17 cellular contexts compared by ENCODE assay signal in the genomic region with DNA sequence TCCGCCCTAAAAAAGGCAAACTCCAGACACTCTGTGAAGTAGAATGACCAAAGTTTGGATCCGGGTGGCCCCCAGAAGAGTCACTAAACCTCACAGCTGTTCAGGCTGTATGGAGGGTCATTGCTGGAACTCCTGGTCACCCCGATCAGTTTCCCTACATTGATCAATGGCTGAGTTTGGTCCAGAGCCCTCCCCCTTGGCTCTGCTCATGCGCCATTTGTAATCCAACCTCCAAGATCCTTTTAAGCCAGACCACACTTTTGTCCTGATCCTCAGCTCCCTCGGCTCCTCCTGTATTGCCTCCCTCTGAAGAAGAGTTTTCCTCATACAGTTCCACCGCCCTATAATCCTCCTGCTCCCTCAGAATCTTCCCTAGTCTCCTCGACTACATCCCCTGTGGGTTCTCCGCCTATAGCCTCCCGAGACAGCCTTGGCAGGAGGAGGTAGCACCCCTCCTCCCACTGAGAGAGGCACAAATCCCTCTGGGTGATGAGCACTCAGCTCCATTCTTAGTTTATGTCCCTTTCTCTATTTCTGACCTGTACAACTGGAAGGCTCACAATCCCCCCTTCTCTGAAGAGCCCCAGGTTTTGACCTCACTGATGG. TPM values are rescaled to one million over a fixed set of nuclear protein-coding genes. Genes with fewer than 3 reads are reported as not detected.
DNase-seq lines count a peak whose midpoint lies in the region; ATAC-seq and TF ChIP-seq lines count a peak whose summit lies in the region.
"Had no signal": no experiment of that assay in that cellular context is flagged by ENCODE, and none has a peak within 500 bp of the region (broad histone marks: within the 10 kb centered on the region; RNA-seq: fewer than 3 reads in every experiment).

No MANE protein-coding gene starts in this region.

- intact Hi-C loops in spleen (cut with DNase I; ENCODE audit: low total_unique reads), result loop anchor here (10.0 kb wide), 1 partner anchor 50 kb away; no protein-coding TSS in a partner anchor
- intact Hi-C loops in mucosa of descending colon (cut with DNase I, micrococcal nuclease), result no loop called here

- no peak overlapping the region for H2BK120ac ChIP-seq in mesendoderm (ENCODE audit: low read depth, low read length)

- H3K27me3 ChIP-seq in H7 (ENCODE audit: control insufficient read depth, insufficient read depth, low read length) (no peaks in the 10 kb centered on the region), mesendoderm (ENCODE audit: insufficient read depth, low read length, poor library complexity) (no peaks in the 10 kb centered on the region), spleen (replicated peaks in 1 of 7) (no peaks in the 10 kb centered on the region), right atrium auricular region (no peaks in the 10 kb centered on the region)

- H3K4me1 Mint-ChIP-seq in activated T-helper 17 cell treated with anti-CD3 and anti-CD28 coated beads, Interleukin-2, amount 50 U/mL, for 72 hours, result no peaks in the 10 kb centered on the region

- H3K23ac ChIP-seq in mesendoderm (ENCODE audit: low read length), result no peak overlapping the region

- no peak overlapping the region for H3K4me3 Mint-ChIP-seq in activated T-helper 17 cell treated with anti-CD3 and anti-CD28 coated beads, Interleukin-2, amount 50 U/mL, for 72 hours
- H3K4me3 Mint-ChIP-seq: CD4-positive, alpha-beta T cell; H9; HFFc6 had no signal

- WGBS in mesendoderm (ENCODE audit: extremely low coverage, insufficient coverage, low lambda C conversion rate), result no CpG with 5 or more reads among the region's 9 CpGs
- 82 to 90% (median 84%) methylated on average over 9 of the region's 9 CpGs for WGBS in spleen, 5 donors

- no peak overlapping the region for H3K4ac ChIP-seq in mesendoderm (ENCODE audit: low read depth, low read length)

- no peak for DNase-seq in H7
- DNase-seq in mesendoderm, result no peak
- peak; percentile 31 for DNase-seq in spleen
- no peak for DNase-seq in anterior cingulate cortex (lab: John Stamatoyannopoulos, UW)
- DNase-seq in mucosa of descending colon, result no peak
- no peak for DNase-seq in right atrium auricular region (ENCODE audit: low spot score)
- DNase-seq: CD4-positive, alpha-beta T cell; HFFc6; Kasumi-1; NCI-H1417; NCI-H187; NCI-H446; NCI-H526; OCI-M1 had no signal

- H4K8ac ChIP-seq in mesendoderm (ENCODE audit: low read depth, low read length), result no peak overlapping the region

- ATAC-seq in activated T-helper 17 cell treated with anti-CD3 and anti-CD28 coated beads, Interleukin-2, amount 50 U/mL, for 72 hours (replicated peaks), result no peak
- no peak for ATAC-seq in mucosa of descending colon
- ATAC-seq: Right ventricle myocardium inferior had no signal

- H3K4me3 ChIP-seq in H7 (ENCODE audit: insufficient read depth, low read depth, low read length) (peak overlapping the region; percentile 7; the same call in 1 of the 2 replicates), mesendoderm (ENCODE audit: low read length) (no peak overlapping the region), spleen (no peak overlapping the region), mucosa of descending colon (no peak overlapping the region), right atrium auricular region (no peak overlapping the region)

- H2BK15ac ChIP-seq in mesendoderm (replicated peaks; ENCODE audit: low read depth), result no peak overlapping the region

- H3K27ac ChIP-seq in mesendoderm (ENCODE audit: low read depth, low read length) (no peak overlapping the region), spleen (no peak overlapping the region), right atrium auricular region (no peak overlapping the region)

- H3K4me2 ChIP-seq in mesendoderm (ENCODE audit: low read length), result no peak overlapping the region

- no peak overlapping the region for H2BK5ac ChIP-seq in mesendoderm (ENCODE audit: low read length)

- H3K18ac ChIP-seq in mesendoderm (ENCODE audit: low read length), result no peak overlapping the region

- no peak overlapping the region for H2AK5ac ChIP-seq in mesendoderm (ENCODE audit: low read length)

- no peaks in the 10 kb centered on the region for H3K79me2 ChIP-seq in mesendoderm (ENCODE audit: control insufficient read depth, insufficient read depth, low read length)

- H3K9me3 ChIP-seq in spleen (no peaks in the 10 kb centered on the region), mucosa of descending colon (no peaks in the 10 kb centered on the region), right atrium auricular region (no peaks in the 10 kb centered on the region)

- H3K36me3 ChIP-seq in H7 (replicated peaks; ENCODE audit: control insufficient read depth, insufficient read depth, low read length) (no peaks in the 10 kb centered on the region), mesendoderm (ENCODE audit: control insufficient read depth, insufficient read depth, low read length) (no peaks in the 10 kb centered on the region), spleen (no peaks in the 10 kb centered on the region), mucosa of descending colon (ENCODE audit: low read depth) (no peaks in the 10 kb centered on the region), right atrium auricular region (no peaks in the 10 kb centered on the region)

- no peak overlapping the region for H4K5ac ChIP-seq in mesendoderm (ENCODE audit: low read length)

- no peaks in the 10 kb centered on the region for H3K27me3 Mint-ChIP-seq in activated T-helper 17 cell treated with anti-CD3 and anti-CD28 coated beads, Interleukin-2, amount 50 U/mL, for 72 hours
- H3K27me3 Mint-ChIP-seq: CD4-positive, alpha-beta T cell had no signal

- no peaks in the 10 kb centered on the region for H3K36me3 Mint-ChIP-seq in activated T-helper 17 cell treated with anti-CD3 and anti-CD28 coated beads, Interleukin-2, amount 50 U/mL, for 72 hours (ENCODE audit: low read depth)

- no peak for TF ChIP-seq CTCF in spleen (IDR thresholded peaks at IDR 0.05 in 8 of 11, conservative IDR thresholded peaks at IDR 0.05 in 3 of 11)
- no peak for TF ChIP-seq CTCF in mucosa of descending colon (IDR thresholded peaks at IDR 0.05)
- no peak for TF ChIP-seq CTCF in right atrium auricular region (IDR thresholded peaks at IDR 0.05)

- no peak for TF ChIP-seq POLR2A in spleen (IDR thresholded peaks at IDR 0.05)

- peaks cover 5% of the 10 kb centered on the region for H3K4me1 ChIP-seq in mesendoderm (ENCODE audit: control insufficient read depth, low read depth, low read length)
- peaks cover 0 to 6% (median 0%) of the 10 kb centered on the region in 6 donors for H3K4me1 ChIP-seq in spleen
- no peaks in the 10 kb centered on the region for H3K4me1 ChIP-seq in mucosa of descending colon (ENCODE audit: low read depth)
- H3K4me1 ChIP-seq in right atrium auricular region, result no peaks in the 10 kb centered on the region

- H3K79me1 ChIP-seq in mesendoderm (ENCODE audit: low read length), result no peaks in the 10 kb centered on the region

- no peak overlapping the region for H3K9ac ChIP-seq in mesendoderm (ENCODE audit: low read length)

- H3K9me3 Mint-ChIP-seq in activated T-helper 17 cell treated with anti-CD3 and anti-CD28 coated beads, Interleukin-2, amount 50 U/mL, for 72 hours, result no peaks in the 10 kb centered on the region
- H3K9me3 Mint-ChIP-seq: CD4-positive, alpha-beta T cell; H9; HFFc6 had no signal

- peak overlapping the region; percentile 8 for H3K27ac Mint-ChIP-seq in activated T-helper 17 cell treated with anti-CD3 and anti-CD28 coated beads, Interleukin-2, amount 50 U/mL, for 72 hours
- H3K27ac Mint-ChIP-seq: CD4-positive, alpha-beta T cell; HFFc6 had no signal

- peak overlapping the region; percentile 17 for H3K56ac ChIP-seq in mesendoderm (ENCODE audit: low read length)

RNA-seq across cellular contexts. Expression of a gene that starts 42.2 kb away (rescaled TPM):
- total RNA-seq in H7 (2014; rRNA removed; shearing (Covaris generic)), result 15.3 and 19.6 TPM in 2 replicates
- 10 to 100 TPM; 30.0 to 33.5 TPM for total RNA-seq in activated T-helper 17 cell treated with anti-CD3 and anti-CD28 coated beads, Interleukin-2, amount 50 U/mL, for 72 hours
- 6.2 TPM for polyA plus RNA-seq in mesendoderm (2013, experiment 1 of 2)
- polyA plus RNA-seq in mesendoderm (2013, experiment 2 of 2), result 5.9 TPM
- total RNA-seq in spleen (10 to 100 TPM; 23.2 to 43.7 (median 26.3) TPM), mucosa of descending colon (10 to 100 TPM; 13.0 to 19.4 (median 13.1) TPM), right atrium auricular region (10 to 100 TPM in 1 of 2 donors, 1 to 10 TPM in 1; 9.8 to 10.4 TPM)
- 1 to 10 TPM; 7.5 to 10.0 (median 9.0) TPM for polyA plus RNA-seq in spleen

RNA-seq across cellular contexts. Expression of a gene that starts 51.8 kb away (rescaled TPM):
- total RNA-seq in H7 (2014; rRNA removed; shearing (Covaris generic)), result 1,928 and 2,088 TPM in 2 replicates
- total RNA-seq in activated T-helper 17 cell treated with anti-CD3 and anti-CD28 coated beads, Interleukin-2, amount 50 U/mL, for 72 hours, result 1,000 to 10,000 TPM; 1,391 to 1,542 TPM
- 3,947 TPM for polyA plus RNA-seq in mesendoderm (2013, experiment 1 of 2)
- polyA plus RNA-seq in mesendoderm (2013, experiment 2 of 2), result 3,947 TPM
- total RNA-seq in spleen (100 to 1,000 TPM; 652 to 978 (median 810) TPM), mucosa of descending colon (100 to 1,000 TPM; 710 to 847 (median 734) TPM), right atrium auricular region (1,000 to 10,000 TPM; 1,059 to 1,395 TPM)
- 1,000 to 10,000 TPM; 2,892 to 4,324 (median 3,948) TPM for polyA plus RNA-seq in spleen
